15 cellular contexts compared by ENCODE assay signal in genomic region chr14:99840774-99841305, GRCh38. TPM values are rescaled to one million over a fixed set of nuclear protein-coding genes. Genes with fewer than 3 reads are reported as not detected.
DNase-seq lines count a peak whose midpoint lies in the region; ATAC-seq and TF ChIP-seq lines count a peak whose summit lies in the region.
"Had no signal": no experiment of that assay in that cellular context is flagged by ENCODE, and none has a peak within 500 bp of the region (broad histone marks: within the 10 kb centered on the region; RNA-seq: fewer than 3 reads in every experiment).

No MANE protein-coding gene starts in this region.

- H3K27ac ChIP-seq in right atrium auricular region (no peak overlapping the region), Panc1 (ENCODE audit: low read length) (peak overlapping the region; percentile 44; the same call in 1 of the 2 replicates)
- H3K27ac ChIP-seq: BLaER1 had no signal

- H3K9me3 ChIP-seq in right atrium auricular region (no peaks in the 10 kb centered on the region), Panc1 (ENCODE audit: control insufficient read depth, insufficient read depth, low read depth, low read length) (no peaks in the 10 kb centered on the region)
- H3K9me3 ChIP-seq: BLaER1, Caco-2 had no signal

- DNase-seq in Right ventricle myocardium superior, result no peak
- no peak for DNase-seq in right atrium auricular region (ENCODE audit: low spot score)
- no peak for DNase-seq in Panc1 (ENCODE audit: low read depth, low spot score)
- DNase-seq in left ventricle myocardium superior, result no peak
- no peak for DNase-seq in retina
- no peak for DNase-seq in DMS 273 treated with DMSO at 0.1 percent for 48 hours (lab: John Stamatoyannopoulos, UW)
- no peak for DNase-seq in NAMALWA (ENCODE audit: low spot score)
- DNase-seq: 8988T; AML-193; Caco-2; CD8-positive, alpha-beta memory T cell; DMS53 had no signal

- H3K27me3 ChIP-seq in right atrium auricular region (no peaks in the 10 kb centered on the region), Panc1 (ENCODE audit: control insufficient read depth, insufficient read depth, low read length) (no peaks in the 10 kb centered on the region)
- H3K27me3 ChIP-seq: BLaER1 had no signal

- H3K36me3 ChIP-seq in right atrium auricular region (no peaks in the 10 kb centered on the region), Panc1 (ENCODE audit: control insufficient read depth, insufficient read depth, low read length) (no peaks in the 10 kb centered on the region)
- H3K36me3 ChIP-seq: BLaER1 had no signal

- CTCF ChIA-PET in Panc1 (lab: Charles Lee), result no interaction called here

- ATAC-seq in Right ventricle myocardium superior (ENCODE audit: poor library complexity) (peak; percentile 60), Panc1 (no peak), left ventricle myocardium superior (peak; percentile 65)
- ATAC-seq: GM12878, HCT116 had no signal

- intact Hi-C loops in Right ventricle myocardium superior (cut with DNase I), result no loop called here
- intact Hi-C loops in Panc1 (cut with micrococcal nuclease; ENCODE audit: unreplicated experiment), result no loop called here
- intact Hi-C loops in left ventricle myocardium superior (cut with micrococcal nuclease), result no loop called here

- H3K4me3 ChIP-seq in right atrium auricular region (no peak overlapping the region), Panc1 (ENCODE audit: low read depth in 2 of 2, low read length in 2 of 2) (no peak overlapping the region)
- H3K4me3 ChIP-seq: BLaER1, GM12878 had no signal

- in situ Hi-C loops in Panc1 (cut with HindIII; ENCODE audit: low pct_unique_long_range_greater_than_20kb, low sequenced_read_pairs), result no loop called here

- no peak for TF ChIP-seq CTCF in right atrium auricular region (IDR thresholded peaks at IDR 0.05)
- TF ChIP-seq CTCF in Panc1 (IDR thresholded peaks at IDR 0.05), result no peak

- BruUV-seq in Panc1 (replicated peaks; lab: Mats Ljungman, UMichigan), result no TSS peak

- H3K4me1 ChIP-seq in right atrium auricular region, result peaks cover 0 to 39% of the 10 kb centered on the region in 2 donors
- peaks cover 33% of the 10 kb centered on the region for H3K4me1 ChIP-seq in Panc1 (ENCODE audit: control insufficient read depth, insufficient read depth, low read length)
- H3K4me1 ChIP-seq: BLaER1 had no signal

- POLR2A ChIA-PET in Panc1 (lab: Charles Lee), result no interaction called here

RNA-seq across cellular contexts. Expression of gene EML1, which starts 47.6 kb away (rescaled TPM):
- total RNA-seq in Right ventricle myocardium superior (39.5 TPM), right atrium auricular region (10 to 100 TPM; 28.3 to 30.2 TPM), Panc1 (2021; ENCODE audit: unreplicated experiment) (35.3 TPM), left ventricle myocardium superior (42.9 TPM)
- polyA plus RNA-seq in Panc1 (2012; ENCODE audit: insufficient read length), result 34.8 TPM
- polyA plus RNA-seq: CD8-positive, alpha-beta memory T cell had no signal
